1 cellular context compared by ENCODE assay signal in genomic region chr20:51220293-51220706, GRCh38.
TF ChIP-seq lines count a peak whose summit lies in the region.

No MANE protein-coding gene starts in this region.

TF ChIP-seq in H1, 55 proteins besides CTCF, POLR2A, EP300 and RAD21 (continued from another document):
- TF ChIP-seq TAF1 (IDR thresholded peaks at IDR 0.05; ENCODE audit: low read depth, low read length) (no peak), SIRT6 (IDR thresholded peaks at IDR 0.05; ENCODE audit: low read length) (no peak), TCF12 (IDR thresholded peaks at IDR 0.05; ENCODE audit: low read depth, low read length) (no peak), CREB1 (IDR thresholded peaks at IDR 0.05) (0 out of 2 replicates have a peak, but pooled peaks have one; percentile 48), RNF2 (IDR thresholded peaks at IDR 0.05; ENCODE audit: borderline replicate concordance, low read depth, low read length, missing control alignments, poor library complexity, severe bottlenecking) (no peak), BCL11A (IDR thresholded peaks at IDR 0.05; ENCODE audit: low read depth in 2 of 2, low read length in 2 of 2) (no peak), ATF3 (IDR thresholded peaks at IDR 0.05; ENCODE audit: insufficient read depth, low read depth, low read length) (no peak), CEBPB (IDR thresholded peaks at IDR 0.05; ENCODE audit: low read depth, low read length) (no peak), SIX5 (IDR thresholded peaks at IDR 0.05; ENCODE audit: low read depth, low read length) (no peak), PHF8 (conservative IDR thresholded peaks at IDR 0.05; ENCODE audit: low read depth, low read length) (no peak), YY1 (IDR thresholded peaks at IDR 0.05; ENCODE audit: low read depth, low read length) (0 out of 2 replicates have a peak, but pooled peaks have one; percentile 25), JUND (IDR thresholded peaks at IDR 0.05; ENCODE audit: low read length) (no peak), BACH1 (IDR thresholded peaks at IDR 0.05; ENCODE audit: low read length) (no peak), POU5F1 (IDR thresholded peaks at IDR 0.05; ENCODE audit: low read depth, low read length) (no peak), TBP (IDR thresholded peaks at IDR 0.05; ENCODE audit: low read depth, low read length) (no peak), TAF7 (optimal IDR thresholded peaks at IDR 0.05; ENCODE audit: borderline replicate concordance, low read depth, low read length) (no peak), JUN (IDR thresholded peaks at IDR 0.05; ENCODE audit: low read depth, low read length) (no peak), SIN3A (conservative IDR thresholded peaks at IDR 0.05 in 1 of 2, IDR thresholded peaks at IDR 0.05 in 1 of 2; ENCODE audit: low read depth in 1 of 2, low read length in 2 of 2) (no peak), USF2 (IDR thresholded peaks at IDR 0.05; ENCODE audit: low read length) (no peak), GABPA (IDR thresholded peaks at IDR 0.05; ENCODE audit: borderline replicate concordance, insufficient read depth, low read length) (no peak), MAX (IDR thresholded peaks at IDR 0.05) (peak; percentile 89), RXRA (IDR thresholded peaks at IDR 0.05; ENCODE audit: insufficient read depth, low read depth, low read length) (no peak), HDAC2 (IDR thresholded peaks at IDR 0.05; ENCODE audit: borderline replicate concordance in 1 of 2, low read depth in 2 of 2, low read length in 2 of 2) (no peak), KDM5A (IDR thresholded peaks at IDR 0.05; ENCODE audit: low read length) (no peak), RBBP5 (IDR thresholded peaks at IDR 0.05; ENCODE audit: borderline replicate concordance, low read depth, low read length) (no peak), GTF2F1 (IDR thresholded peaks at IDR 0.05; ENCODE audit: borderline replicate concordance, low read depth, low read length) (no peak), HDAC6 (IDR thresholded peaks at IDR 0.05; ENCODE audit: low read depth, low read length) (no peak), CBX5 (IDR thresholded peaks at IDR 0.05; ENCODE audit: low read depth, low read length) (no peak), SP4 (IDR thresholded peaks at IDR 0.05; ENCODE audit: low read length) (no peak), EGR1 (IDR thresholded peaks at IDR 0.05; ENCODE audit: borderline replicate concordance, low read depth, low read length) (no peak), NRF1 (IDR thresholded peaks at IDR 0.05; ENCODE audit: low read depth, low read length) (no peak), ASH2L (IDR thresholded peaks at IDR 0.05; ENCODE audit: low read length) (peak; percentile 36), KDM1A (IDR thresholded peaks at IDR 0.05; ENCODE audit: borderline replicate concordance, low read length) (no peak), FOSL1 (IDR thresholded peaks at IDR 0.05; ENCODE audit: insufficient read depth, low read depth, low read length) (no peak), CBX8 (IDR thresholded peaks at IDR 0.05; ENCODE audit: borderline replicate concordance, low read depth, low read length) (no peak), CHD2 (IDR thresholded peaks at IDR 0.05; ENCODE audit: low read length) (no peak), SRF (IDR thresholded peaks at IDR 0.05; ENCODE audit: low read depth, low read length) (no peak)
- TF ChIP-seq, protein P1, sequence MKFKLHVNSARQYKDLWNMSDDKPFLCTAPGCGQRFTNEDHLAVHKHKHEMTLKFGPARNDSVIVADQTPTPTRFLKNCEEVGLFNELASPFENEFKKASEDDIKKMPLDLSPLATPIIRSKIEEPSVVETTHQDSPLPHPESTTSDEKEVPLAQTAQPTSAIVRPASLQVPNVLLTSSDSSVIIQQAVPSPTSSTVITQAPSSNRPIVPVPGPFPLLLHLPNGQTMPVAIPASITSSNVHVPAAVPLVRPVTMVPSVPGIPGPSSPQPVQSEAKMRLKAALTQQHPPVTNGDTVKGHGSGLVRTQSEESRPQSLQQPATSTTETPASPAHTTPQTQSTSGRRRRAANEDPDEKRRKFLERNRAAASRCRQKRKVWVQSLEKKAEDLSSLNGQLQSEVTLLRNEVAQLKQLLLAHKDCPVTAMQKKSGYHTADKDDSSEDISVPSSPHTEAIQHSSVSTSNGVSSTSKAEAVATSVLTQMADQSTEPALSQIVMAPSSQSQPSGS (IDR thresholded peaks at IDR 0.05; ENCODE audit: low read length): no peak
- TF ChIP-seq, protein P2, sequence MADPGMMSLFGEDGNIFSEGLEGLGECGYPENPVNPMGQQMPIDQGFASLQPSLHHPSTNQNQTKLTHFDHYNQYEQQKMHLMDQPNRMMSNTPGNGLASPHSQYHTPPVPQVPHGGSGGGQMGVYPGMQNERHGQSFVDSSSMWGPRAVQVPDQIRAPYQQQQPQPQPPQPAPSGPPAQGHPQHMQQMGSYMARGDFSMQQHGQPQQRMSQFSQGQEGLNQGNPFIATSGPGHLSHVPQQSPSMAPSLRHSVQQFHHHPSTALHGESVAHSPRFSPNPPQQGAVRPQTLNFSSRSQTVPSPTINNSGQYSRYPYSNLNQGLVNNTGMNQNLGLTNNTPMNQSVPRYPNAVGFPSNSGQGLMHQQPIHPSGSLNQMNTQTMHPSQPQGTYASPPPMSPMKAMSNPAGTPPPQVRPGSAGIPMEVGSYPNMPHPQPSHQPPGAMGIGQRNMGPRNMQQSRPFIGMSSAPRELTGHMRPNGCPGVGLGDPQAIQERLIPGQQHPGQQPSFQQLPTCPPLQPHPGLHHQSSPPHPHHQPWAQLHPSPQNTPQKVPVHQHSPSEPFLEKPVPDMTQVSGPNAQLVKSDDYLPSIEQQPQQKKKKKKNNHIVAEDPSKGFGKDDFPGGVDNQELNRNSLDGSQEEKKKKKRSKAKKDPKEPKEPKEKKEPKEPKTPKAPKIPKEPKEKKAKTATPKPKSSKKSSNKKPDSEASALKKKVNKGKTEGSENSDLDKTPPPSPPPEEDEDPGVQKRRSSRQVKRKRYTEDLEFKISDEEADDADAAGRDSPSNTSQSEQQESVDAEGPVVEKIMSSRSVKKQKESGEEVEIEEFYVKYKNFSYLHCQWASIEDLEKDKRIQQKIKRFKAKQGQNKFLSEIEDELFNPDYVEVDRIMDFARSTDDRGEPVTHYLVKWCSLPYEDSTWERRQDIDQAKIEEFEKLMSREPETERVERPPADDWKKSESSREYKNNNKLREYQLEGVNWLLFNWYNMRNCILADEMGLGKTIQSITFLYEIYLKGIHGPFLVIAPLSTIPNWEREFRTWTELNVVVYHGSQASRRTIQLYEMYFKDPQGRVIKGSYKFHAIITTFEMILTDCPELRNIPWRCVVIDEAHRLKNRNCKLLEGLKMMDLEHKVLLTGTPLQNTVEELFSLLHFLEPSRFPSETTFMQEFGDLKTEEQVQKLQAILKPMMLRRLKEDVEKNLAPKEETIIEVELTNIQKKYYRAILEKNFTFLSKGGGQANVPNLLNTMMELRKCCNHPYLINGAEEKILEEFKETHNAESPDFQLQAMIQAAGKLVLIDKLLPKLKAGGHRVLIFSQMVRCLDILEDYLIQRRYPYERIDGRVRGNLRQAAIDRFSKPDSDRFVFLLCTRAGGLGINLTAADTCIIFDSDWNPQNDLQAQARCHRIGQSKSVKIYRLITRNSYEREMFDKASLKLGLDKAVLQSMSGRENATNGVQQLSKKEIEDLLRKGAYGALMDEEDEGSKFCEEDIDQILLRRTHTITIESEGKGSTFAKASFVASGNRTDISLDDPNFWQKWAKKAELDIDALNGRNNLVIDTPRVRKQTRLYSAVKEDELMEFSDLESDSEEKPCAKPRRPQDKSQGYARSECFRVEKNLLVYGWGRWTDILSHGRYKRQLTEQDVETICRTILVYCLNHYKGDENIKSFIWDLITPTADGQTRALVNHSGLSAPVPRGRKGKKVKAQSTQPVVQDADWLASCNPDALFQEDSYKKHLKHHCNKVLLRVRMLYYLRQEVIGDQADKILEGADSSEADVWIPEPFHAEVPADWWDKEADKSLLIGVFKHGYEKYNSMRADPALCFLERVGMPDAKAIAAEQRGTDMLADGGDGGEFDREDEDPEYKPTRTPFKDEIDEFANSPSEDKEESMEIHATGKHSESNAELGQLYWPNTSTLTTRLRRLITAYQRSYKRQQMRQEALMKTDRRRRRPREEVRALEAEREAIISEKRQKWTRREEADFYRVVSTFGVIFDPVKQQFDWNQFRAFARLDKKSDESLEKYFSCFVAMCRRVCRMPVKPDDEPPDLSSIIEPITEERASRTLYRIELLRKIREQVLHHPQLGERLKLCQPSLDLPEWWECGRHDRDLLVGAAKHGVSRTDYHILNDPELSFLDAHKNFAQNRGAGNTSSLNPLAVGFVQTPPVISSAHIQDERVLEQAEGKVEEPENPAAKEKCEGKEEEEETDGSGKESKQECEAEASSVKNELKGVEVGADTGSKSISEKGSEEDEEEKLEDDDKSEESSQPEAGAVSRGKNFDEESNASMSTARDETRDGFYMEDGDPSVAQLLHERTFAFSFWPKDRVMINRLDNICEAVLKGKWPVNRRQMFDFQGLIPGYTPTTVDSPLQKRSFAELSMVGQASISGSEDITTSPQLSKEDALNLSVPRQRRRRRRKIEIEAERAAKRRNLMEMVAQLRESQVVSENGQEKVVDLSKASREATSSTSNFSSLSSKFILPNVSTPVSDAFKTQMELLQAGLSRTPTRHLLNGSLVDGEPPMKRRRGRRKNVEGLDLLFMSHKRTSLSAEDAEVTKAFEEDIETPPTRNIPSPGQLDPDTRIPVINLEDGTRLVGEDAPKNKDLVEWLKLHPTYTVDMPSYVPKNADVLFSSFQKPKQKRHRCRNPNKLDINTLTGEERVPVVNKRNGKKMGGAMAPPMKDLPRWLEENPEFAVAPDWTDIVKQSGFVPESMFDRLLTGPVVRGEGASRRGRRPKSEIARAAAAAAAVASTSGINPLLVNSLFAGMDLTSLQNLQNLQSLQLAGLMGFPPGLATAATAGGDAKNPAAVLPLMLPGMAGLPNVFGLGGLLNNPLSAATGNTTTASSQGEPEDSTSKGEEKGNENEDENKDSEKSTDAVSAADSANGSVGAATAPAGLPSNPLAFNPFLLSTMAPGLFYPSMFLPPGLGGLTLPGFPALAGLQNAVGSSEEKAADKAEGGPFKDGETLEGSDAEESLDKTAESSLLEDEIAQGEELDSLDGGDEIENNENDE (IDR thresholded peaks at IDR 0.05; ENCODE audit: insufficient replicate concordance, low read length): no peak
